ENCODE assay signal across 10 cellular contexts in genomic region chr11:62922653-62923371, GRCh38. TPM values are rescaled to one million over a fixed set of nuclear protein-coding genes. Genes with fewer than 3 reads are reported as not detected.
DNase-seq lines count a peak whose midpoint lies in the region; ATAC-seq lines count a peak whose summit lies in the region.
"Had no signal": no experiment of that assay in that cellular context is flagged by ENCODE, and none has a peak within 500 bp of the region (broad histone marks: within the 10 kb centered on the region; RNA-seq: fewer than 3 reads in every experiment).

No MANE protein-coding gene starts in this region.

- peak; percentile 49 for DNase-seq in activated T-cell treated with anti-CD3 and anti-CD28 coated beads for 4 hours
- DNase-seq in activated T-cell treated with anti-CD3 and anti-CD28 coated beads, Interleukin-2, amount 50 U/mL, for 1 hour, result no peak
- DNase-seq in activated T-cell treated with anti-CD3 and anti-CD28 coated beads, Interleukin-2, amount 50 U/mL, for 4 hours, result peak; percentile 30
- DNase-seq in iPS-NIHi7 (ENCODE audit: extremely low spot score), result peak; percentile 65
- DNase-seq in stimulated activated naive CD8-positive, alpha-beta T cell treated with anti-CD3 and anti-CD28 coated beads, Interleukin-15, amount 100 ng/mL, for 72 hours, result peak; percentile 44 to 49
- DNase-seq in OCI-M2 (lab: John Stamatoyannopoulos, UW; ENCODE audit: unreplicated experiment), result no peak
- DNase-seq in mesenteric fat pad (ENCODE audit: low spot score), result no peak
- DNase-seq: left cardiac atrium, T-helper 1 cell had no signal

- H3K36me3 Mint-ChIP-seq in activated T-cell treated with anti-CD3 and anti-CD28 coated beads, Interleukin-2, amount 50 U/mL, for 4 hours (ENCODE audit: insufficient read depth), result no peaks in the 10 kb centered on the region

- H3K27me3 Mint-ChIP-seq in activated T-cell treated with anti-CD3 and anti-CD28 coated beads, Interleukin-2, amount 50 U/mL, for 4 hours (ENCODE audit: low read depth), result peaks cover 45% of the 10 kb centered on the region
- H3K27me3 Mint-ChIP-seq in stimulated activated naive CD8-positive, alpha-beta T cell treated with anti-CD3 and anti-CD28 coated beads, Interleukin-15, amount 100 ng/mL, for 72 hours, result peaks cover 90% of the 10 kb centered on the region

- peaks cover 27% of the 10 kb centered on the region for H3K4me1 Mint-ChIP-seq in activated T-cell treated with anti-CD3 and anti-CD28 coated beads, Interleukin-2, amount 50 U/mL, for 4 hours (ENCODE audit: low read depth)
- peaks cover 45% of the 10 kb centered on the region for H3K4me1 Mint-ChIP-seq in stimulated activated naive CD8-positive, alpha-beta T cell treated with anti-CD3 and anti-CD28 coated beads, Interleukin-15, amount 100 ng/mL, for 72 hours

- no peak overlapping the region for H3K27ac Mint-ChIP-seq in stimulated activated naive CD8-positive, alpha-beta T cell treated with anti-CD3 and anti-CD28 coated beads, Interleukin-15, amount 100 ng/mL, for 72 hours

- H3K4me3 Mint-ChIP-seq in activated T-cell treated with anti-CD3 and anti-CD28 coated beads, Interleukin-2, amount 50 U/mL, for 4 hours, result peak overlapping the region; percentile 59
- peak overlapping the region; percentile 60 to 83 for H3K4me3 Mint-ChIP-seq in stimulated activated naive CD8-positive, alpha-beta T cell treated with anti-CD3 and anti-CD28 coated beads, Interleukin-15, amount 100 ng/mL, for 72 hours

- H3K9me3 Mint-ChIP-seq in activated T-cell treated with anti-CD3 and anti-CD28 coated beads, Interleukin-2, amount 50 U/mL, for 4 hours, result no peaks in the 10 kb centered on the region
- no peaks in the 10 kb centered on the region for H3K9me3 Mint-ChIP-seq in stimulated activated naive CD8-positive, alpha-beta T cell treated with anti-CD3 and anti-CD28 coated beads, Interleukin-15, amount 100 ng/mL, for 72 hours

- ATAC-seq in activated T-cell treated with anti-CD3 and anti-CD28 coated beads, Interleukin-2, amount 50 U/mL, for 4 hours, result peak; percentile 32 to 46
- ATAC-seq in stimulated activated naive CD8-positive, alpha-beta T cell treated with anti-CD3 and anti-CD28 coated beads, Interleukin-15, amount 100 ng/mL, for 72 hours, result peak; percentile 54
- ATAC-seq in HG03354 (IDR thresholded peaks at IDR 0.05; ENCODE audit: poor library complexity, severe bottlenecking, unreplicated experiment), result no peak

RNA-seq across cellular contexts. Expression of gene CHRM1, which starts 1.6 kb away (rescaled TPM):
- not detected for total RNA-seq in activated T-cell treated with anti-CD3 and anti-CD28 coated beads, Interleukin-2, amount 50 U/mL, for 4 hours
- total RNA-seq in mesenteric fat pad, result not detected
- total RNA-seq: left cardiac atrium had no signal

RNA-seq across cellular contexts. Expression of gene SLC3A2, which starts 42.1 kb away (rescaled TPM):
- 100 to 1,000 TPM; 580 to 683 (median 586) TPM for total RNA-seq in activated T-cell treated with anti-CD3 and anti-CD28 coated beads, Interleukin-2, amount 50 U/mL, for 4 hours
- total RNA-seq in mesenteric fat pad, result 202 TPM

Comparison
In these comparisons a context has a peak if more than half of its experiments do, and no peak if none do; other contexts are left out.
1. DNase-seq: peak in activated T-cell treated with anti-CD3 and anti-CD28 coated beads for 4 hours (single experiment), activated T-cell treated with anti-CD3 and anti-CD28 coated beads, Interleukin-2, amount 50 U/mL, for 4 hours (single experiment), iPS-NIHi7 (single experiment) and stimulated activated naive CD8-positive, alpha-beta T cell treated with anti-CD3 and anti-CD28 coated beads, Interleukin-15, amount 100 ng/mL, for 72 hours (2 of 2); none in activated T-cell treated with anti-CD3 and anti-CD28 coated beads, Interleukin-2, amount 50 U/mL, for 1 hour (single experiment), OCI-M2 (single experiment) and mesenteric fat pad (single experiment).